In the genomic region with DNA sequence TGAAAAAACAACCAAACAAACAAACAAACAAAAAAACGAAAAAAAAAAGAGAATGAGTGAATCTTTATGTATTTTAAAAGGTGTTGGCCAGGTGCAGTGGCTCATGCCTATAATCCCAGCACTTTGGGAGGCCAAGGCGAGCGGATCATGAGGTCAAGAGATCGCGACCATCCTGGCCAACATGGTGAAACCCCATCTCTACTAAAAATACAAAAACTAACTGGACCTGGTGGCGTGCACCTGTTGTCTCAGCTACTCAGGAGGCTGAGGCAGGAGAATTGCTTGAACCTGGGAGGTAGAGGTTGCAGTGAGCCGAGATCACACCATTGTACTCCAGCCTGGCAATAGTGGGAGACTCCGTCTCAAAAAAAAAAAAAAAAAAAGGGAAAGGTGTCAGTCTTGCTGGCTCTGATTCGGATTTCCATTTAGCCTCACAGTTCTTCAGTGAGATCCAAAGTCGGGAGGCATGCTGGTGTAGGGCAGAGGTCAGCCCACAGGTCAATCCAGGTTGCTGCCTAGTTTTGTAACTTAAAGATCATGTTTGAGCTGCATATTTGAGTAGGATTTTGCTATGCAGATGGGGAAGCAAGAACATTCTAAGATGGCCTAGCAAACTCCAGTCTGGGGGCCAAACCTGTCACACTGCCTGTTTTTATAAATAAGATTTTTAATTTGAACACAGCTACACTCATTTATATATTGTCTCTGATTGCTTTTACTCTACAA, we compare ENCODE assay signal across 7 cellular contexts.
DNase-seq lines count a peak whose midpoint lies in the region; ATAC-seq, FAIRE-seq and TF ChIP-seq lines count a peak whose summit lies in the region.
"Not testable (repeated sequence)": the region's sequence is repeated elsewhere in the genome, so short reads cannot be mapped to it uniquely, and the experiment has no call there.

No MANE protein-coding gene starts in this region.

- RAD21 ChIA-PET in HCT116 (lab: Charles Lee; ENCODE audit: low non-redundant PET in 1 of 2, low total read pairs in 2 of 2, uncharacterized antibody in 2 of 2, unreplicated experiment in 2 of 2): not testable (repeated sequence)

- CTCF ChIA-PET in HCT116 (lab: Charles Lee): not testable (repeated sequence)
- CTCF ChIA-PET in H1 (lab: Charles Lee; ENCODE audit: partially characterized antibody): interaction anchor here (0.6 to 1.4 kb wide), 3 partner anchors 38 to 1036 kb away, joined by 3 read pairs; no protein-coding TSS in a partner anchor

- not testable (repeated sequence) for H4K91ac ChIP-seq in H1 (replicated peaks; ENCODE audit: insufficient read length, low read length)

- TF ChIP-seq RAD21 in HCT116 (IDR thresholded peaks at IDR 0.05; ENCODE audit: low read depth); H1 (IDR thresholded peaks at IDR 0.05 in 1 of 2, conservative IDR thresholded peaks at IDR 0.05 in 1 of 2; ENCODE audit: low read depth in 2 of 2, low read length in 2 of 2): not testable (repeated sequence)

- not testable (repeated sequence) for TF ChIP-seq EP300 in H1 (IDR thresholded peaks at IDR 0.05; ENCODE audit: borderline replicate concordance in 1 of 2, low read depth in 2 of 2, low read length in 2 of 2)

- H4K5ac ChIP-seq in H1 (ENCODE audit: insufficient read length, low read depth, low read length): not testable (repeated sequence)

- DNase-seq in HCT116 (ENCODE audit: low read depth, low spot score); ascending aorta (ENCODE audit: low spot score in 2 of 2); H1 (ENCODE audit: low read depth in 1 of 2, low spot score in 2 of 2); left lobe of liver (ENCODE audit: low spot score); stimulated activated naive B cell treated with anti-CD40 and anti-IgM and Interleukin-4, amounts not matched to agents 10 μg/mL and 1 μg/mL and 100 μg/mL, for 72 hours: not testable (repeated sequence)
- DNase-seq in SIG-M5 treated with dmso at 0.1 percent for 504 hours (lab: John Stamatoyannopoulos, UW; ENCODE audit: unreplicated experiment) (peak; percentile 97), osteoblast (ENCODE audit: insufficient read length, low spot score, missing footprints) (peak; percentile 74)

- not testable (repeated sequence) for H3K79me2 ChIP-seq in HCT116 (ENCODE audit: insufficient read depth, low read length); H1 (ENCODE audit: control insufficient read depth in 1 of 2, insufficient read depth in 2 of 2, low read length in 2 of 2); osteoblast (ENCODE audit: insufficient read depth, low read length)

- not testable (repeated sequence) for H2BK120ac ChIP-seq in H1 (replicated peaks; ENCODE audit: low read depth, low read length)

- peak overlapping the region; percentile 65 for H3K27ac Mint-ChIP-seq in stimulated activated naive B cell treated with anti-CD40 and anti-IgM and Interleukin-4, amounts not matched to agents 10 μg/mL and 1 μg/mL and 100 μg/mL, for 72 hours

- H3K9me3 Mint-ChIP-seq in stimulated activated naive B cell treated with anti-CD40 and anti-IgM and Interleukin-4, amounts not matched to agents 10 μg/mL and 1 μg/mL and 100 μg/mL, for 72 hours: not testable (repeated sequence)

- not testable (repeated sequence) for H2BK15ac ChIP-seq in H1 (ENCODE audit: low read length)

- BruUV-seq in HCT116 (replicated peaks; lab: Mats Ljungman, UMichigan): not testable (repeated sequence)

- H3K18ac ChIP-seq in H1 (ENCODE audit: extremely low read depth, low read length): not testable (repeated sequence)

- TF ChIP-seq CTCF in HCT116 (IDR thresholded peaks at IDR 0.05 in 2 of 3, conservative IDR thresholded peaks at IDR 0.05 in 1 of 3; ENCODE audit: borderline replicate concordance in 1 of 3, insufficient read depth in 1 of 3, low read depth in 2 of 3, low read length in 2 of 3); ascending aorta (IDR thresholded peaks at IDR 0.05); H1 (IDR thresholded peaks at IDR 0.05; ENCODE audit: control extremely low read depth in 1 of 3, insufficient read depth in 1 of 3, low read depth in 1 of 3, low read length in 3 of 3); osteoblast (IDR thresholded peaks at IDR 0.05; ENCODE audit: extremely low read depth, low read depth, low read length): not testable (repeated sequence)

- H3K27me3 Mint-ChIP-seq in stimulated activated naive B cell treated with anti-CD40 and anti-IgM and Interleukin-4, amounts not matched to agents 10 μg/mL and 1 μg/mL and 100 μg/mL, for 72 hours: not testable (repeated sequence)

- H3K56ac ChIP-seq in H1 (replicated peaks; ENCODE audit: insufficient read length, low read depth, low read length): not testable (repeated sequence)

- 0 out of 2 replicates have a peak overlapping the region, but pooled peaks have one; percentile 68 for H2BK12ac ChIP-seq in H1 (ENCODE audit: low read depth, low read length)

- H3K4me1 ChIP-seq in HCT116 (ENCODE audit: control insufficient read depth in 1 of 2, insufficient read depth in 2 of 2, low read length in 2 of 2): peaks cover 32 to 46% of the 10 kb centered on the region in 2 experiments
- H3K4me1 ChIP-seq in ascending aorta: peaks cover 0 to 12% of the 10 kb centered on the region in 2 donors
- H3K4me1 ChIP-seq in H1 (replicated peaks in 1 of 4; ENCODE audit: control insufficient read depth in 3 of 4, insufficient read depth in 4 of 4, low read length in 3 of 4): not testable (repeated sequence)
- H3K4me1 ChIP-seq in osteoblast (ENCODE audit: insufficient read depth, low read length): peaks cover 21% of the 10 kb centered on the region

- not testable (repeated sequence) for H2BK20ac ChIP-seq in H1 (ENCODE audit: low read length)

- H3K4me2 ChIP-seq in HCT116 (ENCODE audit: low read length) (peak overlapping the region; percentile 68), osteoblast (ENCODE audit: insufficient read depth, low read length) (peak overlapping the region; percentile 35)
- not testable (repeated sequence) for H3K4me2 ChIP-seq in H1 (ENCODE audit: insufficient read depth in 1 of 2, low read depth in 2 of 2, low read length in 2 of 2)

- not testable (repeated sequence) for H3K23me2 ChIP-seq in H1 (ENCODE audit: low read depth, low read length)

- not testable (repeated sequence) for H3K36me3 Mint-ChIP-seq in stimulated activated naive B cell treated with anti-CD40 and anti-IgM and Interleukin-4, amounts not matched to agents 10 μg/mL and 1 μg/mL and 100 μg/mL, for 72 hours

- WGBS in H1 (ENCODE audit: extremely low coverage in 1 of 2, insufficient coverage in 1 of 2, insufficient read length in 1 of 2, insufficient replicate concordance in 2 of 2, low coverage in 1 of 2, low lambda C conversion rate in 2 of 2, missing lambda C conversion rate in 1 of 2), 2 experiments: 87% methylated on average over 10 of the region's 10 CpGs; no CpG with 5 or more reads in 1 of the 2 experiments

- not testable (repeated sequence) for H3K14ac ChIP-seq in H1 (ENCODE audit: insufficient read length)

- not testable (repeated sequence) for H3K9me2 ChIP-seq in HCT116 (ENCODE audit: insufficient read depth)

- not testable (repeated sequence) for H4K8ac ChIP-seq in H1 (ENCODE audit: extremely low read depth, insufficient read depth, low read length)

- H3K79me1 ChIP-seq in H1 (ENCODE audit: low read depth, low read length): not testable (repeated sequence)

- H4K20me1 ChIP-seq in HCT116 (ENCODE audit: insufficient read depth); H1 (replicated peaks in 1 of 2; ENCODE audit: control insufficient read depth in 1 of 2, insufficient read depth in 2 of 2, low read length in 2 of 2); osteoblast (ENCODE audit: insufficient read depth, low read length): not testable (repeated sequence)

- H2BK5ac ChIP-seq in H1 (ENCODE audit: low read depth, low read length): not testable (repeated sequence)

- not testable (repeated sequence) for TF ChIP-seq POLR2A in HCT116 (IDR thresholded peaks at IDR 0.05; ENCODE audit: borderline replicate concordance, extremely low read depth, insufficient read depth, insufficient read length); H1 (IDR thresholded peaks at IDR 0.05; ENCODE audit: control extremely low read depth in 1 of 2, low read depth in 2 of 2, low read length in 2 of 2)

- intact Hi-C loops in HCT116 (cut with micrococcal nuclease): not testable (repeated sequence)
- intact Hi-C loops in ascending aorta (cut with DNase I): loop anchor here (5.0 kb wide), 2 partner anchors 181 to 196 kb away; partner anchors contain the start of gene ZNF217

- H2AFZ ChIP-seq in HCT116 (ENCODE audit: low read depth, low read length, poor library complexity, severe bottlenecking): peak overlapping the region; percentile 58
- H2AFZ ChIP-seq in H1 (ENCODE audit: low read length); osteoblast (ENCODE audit: low read length): not testable (repeated sequence)

- H3K9me3 ChIP-seq in HCT116 (ENCODE audit: control insufficient read depth in 1 of 2, insufficient read depth in 1 of 2, low read depth in 1 of 2, low read length in 2 of 2); ascending aorta; H1 (ENCODE audit: insufficient read depth in 2 of 2, low read depth in 1 of 2, low read length in 1 of 2); osteoblast (ENCODE audit: low read depth, low read length): not testable (repeated sequence)

- H3K27me3 ChIP-seq in HCT116 (ENCODE audit: insufficient read depth, low read length); ascending aorta; H1 (replicated peaks in 1 of 4; ENCODE audit: control insufficient read depth in 3 of 4, extremely low read depth in 1 of 4, insufficient read depth in 3 of 4, low read length in 3 of 4); osteoblast (ENCODE audit: insufficient read depth, low read length): not testable (repeated sequence)

- H3K4me3 ChIP-seq in HCT116 (replicated peaks in 1 of 2; ENCODE audit: low read depth in 1 of 2, low read length in 2 of 2): peak overlapping the region in 1 of 2 experiments; percentile 4; a peak in 1 of 4 replicates
- not testable (repeated sequence) for H3K4me3 ChIP-seq in ascending aorta; H1 (ENCODE audit: extremely low read depth in 1 of 4, insufficient read depth in 2 of 4, low read depth in 3 of 4, low read length in 4 of 4); osteoblast (ENCODE audit: insufficient read depth, low read length)

- H3K4me1 Mint-ChIP-seq in stimulated activated naive B cell treated with anti-CD40 and anti-IgM and Interleukin-4, amounts not matched to agents 10 μg/mL and 1 μg/mL and 100 μg/mL, for 72 hours: peaks cover 7 to 16% of the 10 kb centered on the region in 2 donors

- POLR2A ChIA-PET in HCT116 (lab: Charles Lee): interaction anchor here (0.7 kb wide), 1 partner anchor 20 kb away, joined by 5 read pairs; no protein-coding TSS in a partner anchor
- POLR2A ChIA-PET in H1 (lab: Charles Lee; ENCODE audit: partially characterized antibody): not testable (repeated sequence)

- H3K27ac ChIP-seq in HCT116 (ENCODE audit: low read depth, low read length): peak overlapping the region; percentile 93
- peak overlapping the region; percentile 68 to 72 for H3K27ac ChIP-seq in ascending aorta
- H3K27ac ChIP-seq in H1 (ENCODE audit: low read depth, low read length): not testable (repeated sequence)
- H3K27ac ChIP-seq in osteoblast (ENCODE audit: low read depth, low read length): peak overlapping the region; percentile 100

- H3K36me3 ChIP-seq in HCT116 (ENCODE audit: control insufficient read depth in 1 of 2, insufficient read depth in 2 of 2, low read length in 2 of 2); ascending aorta; H1 (ENCODE audit: control insufficient read depth in 2 of 4, insufficient read depth in 4 of 4, low read length in 3 of 4); osteoblast (ENCODE audit: insufficient read depth, low read length): not testable (repeated sequence)

- not testable (repeated sequence) for H2AK5ac ChIP-seq in H1 (ENCODE audit: low read depth, low read length)

- not testable (repeated sequence) for H3K4ac ChIP-seq in H1 (replicated peaks; ENCODE audit: insufficient read length, low read depth, low read length)

- H3K23ac ChIP-seq in H1 (ENCODE audit: insufficient read length): not testable (repeated sequence)

- not testable (repeated sequence) for FAIRE-seq in H1 (lab: Jason Lieb, UNC)

- not testable (repeated sequence) for H3K4me3 Mint-ChIP-seq in stimulated activated naive B cell treated with anti-CD40 and anti-IgM and Interleukin-4, amounts not matched to agents 10 μg/mL and 1 μg/mL and 100 μg/mL, for 72 hours

- ATAC-seq in HCT116: peak; percentile 7; the same call in 1 of the 2 replicates
- ATAC-seq in left lobe of liver: peak; percentile 75
- ATAC-seq in stimulated activated naive B cell treated with anti-CD40 and anti-IgM and Interleukin-4, amounts not matched to agents 10 μg/mL and 1 μg/mL and 100 μg/mL, for 72 hours (replicated peaks): not testable (repeated sequence)

- peak overlapping the region; percentile 63 for H3K9ac ChIP-seq in HCT116 (ENCODE audit: low read length)
- H3K9ac ChIP-seq in H1 (replicated peaks in 1 of 4; ENCODE audit: extremely low read depth in 1 of 4, low read depth in 3 of 4, low read length in 3 of 4): not testable (repeated sequence)
